ENCODE assay signal across 10 cellular contexts in the genomic region with DNA sequence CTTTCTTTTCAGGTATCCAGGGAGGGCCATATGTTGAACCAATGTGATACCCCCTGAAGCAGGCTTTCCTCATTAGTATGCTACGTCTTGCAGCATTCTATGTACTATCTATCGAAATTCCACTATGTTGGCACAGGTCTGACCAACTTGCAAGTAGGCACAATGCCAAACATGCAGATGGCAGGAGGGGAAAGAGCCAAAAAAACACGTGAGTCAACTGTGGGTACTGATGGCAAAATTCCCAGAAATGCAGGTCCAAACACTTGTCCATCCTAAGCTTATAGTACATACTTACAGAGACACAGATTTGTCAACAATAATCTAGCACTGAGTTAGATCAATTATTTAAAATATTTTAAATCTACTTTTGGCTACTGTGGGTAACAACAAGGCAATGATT.
DNase-seq lines count a peak whose midpoint lies in the region; ATAC-seq and TF ChIP-seq lines count a peak whose summit lies in the region.
"Had no signal": no experiment of that assay in that cellular context is flagged by ENCODE, and none has a peak within 500 bp of the region (broad histone marks: within the 10 kb centered on the region; RNA-seq: fewer than 3 reads in every experiment).

No MANE protein-coding gene starts in this region.

- H3K36me3 ChIP-seq in osteoblast (ENCODE audit: insufficient read depth, low read length): no peaks in the 10 kb centered on the region

- H3K79me2 ChIP-seq in osteoblast (ENCODE audit: insufficient read depth, low read length): no peaks in the 10 kb centered on the region

- TF ChIP-seq CTCF in AG10803 (conservative IDR thresholded peaks at IDR 0.05; ENCODE audit: low read length): no peak
- no peak for TF ChIP-seq CTCF in RWPE1 (conservative IDR thresholded peaks at IDR 0.05; ENCODE audit: low read depth)
- TF ChIP-seq CTCF in fibroblast of the aortic adventitia (IDR thresholded peaks at IDR 0.05; ENCODE audit: insufficient read depth, low read length): no peak
- no peak for TF ChIP-seq CTCF in osteoblast (IDR thresholded peaks at IDR 0.05; ENCODE audit: extremely low read depth, low read depth, low read length)

- CTCF ChIA-PET in RWPE1 (lab: Yijun Ruan, JAX): interaction anchor here (0.6 kb wide), 1 partner anchor 124 kb away, joined by 3 read pairs; no protein-coding TSS in a partner anchor

- no peaks in the 10 kb centered on the region for H3K27me3 ChIP-seq in osteoblast (ENCODE audit: insufficient read depth, low read length)

- peaks cover 4% of the 10 kb centered on the region for H3K9me3 ChIP-seq in osteoblast (ENCODE audit: low read depth, low read length)

- no peak overlapping the region for H3K27ac ChIP-seq in RWPE1
- H3K27ac ChIP-seq in osteoblast (ENCODE audit: low read depth, low read length): no peak overlapping the region

- H3K4me1 ChIP-seq in osteoblast (ENCODE audit: insufficient read depth, low read length): peaks cover 3% of the 10 kb centered on the region

- no peak for ATAC-seq in GM18502 (IDR thresholded peaks at IDR 0.05; ENCODE audit: poor library complexity, unreplicated experiment)
- ATAC-seq in HG02623 (IDR thresholded peaks at IDR 0.05; ENCODE audit: unreplicated experiment): no peak

- H2AFZ ChIP-seq in osteoblast (ENCODE audit: low read length): no peak overlapping the region

- POLR2A ChIA-PET in RWPE1 (lab: Yijun Ruan, JAX; ENCODE audit: low non-redundant PET): no interaction called here

- H3K4me2 ChIP-seq in osteoblast (ENCODE audit: insufficient read depth, low read length): no peak overlapping the region

- H4K20me1 ChIP-seq in osteoblast (ENCODE audit: insufficient read depth, low read length): no peaks in the 10 kb centered on the region

- no peak overlapping the region for H3K4me3 ChIP-seq in AG10803 (ENCODE audit: low read length)
- H3K4me3 ChIP-seq in fibroblast of the aortic adventitia (ENCODE audit: low read depth, low read length): no peak overlapping the region
- no peak overlapping the region for H3K4me3 ChIP-seq in osteoblast (ENCODE audit: insufficient read depth, low read length)

- DNase-seq in AG10803 (ENCODE audit: low read depth): peak; percentile 43
- peak; percentile 25 for DNase-seq in LoVo (ENCODE audit: low spot score)
- DNase-seq in RWPE1 (ENCODE audit: low spot score): peak; percentile 76
- DNase-seq in fibroblast of the aortic adventitia (ENCODE audit: low read depth): peak; percentile 15
- DNase-seq in iPS-NIHi11 (ENCODE audit: low spot score): no peak
- DNase-seq in osteoblast (ENCODE audit: insufficient read length, low spot score, missing footprints): no peak
- DNase-seq: activated effector memory CD4-positive, alpha-beta T cell treated with Interleukin-2 at 50 U/mL for 16 hours; islet precursor cell had no signal

Comparison
In these comparisons a context has a peak if more than half of its experiments do, and no peak if none do; other contexts are left out.
1. DNase-seq: peak in AG10803 (single experiment), LoVo (single experiment), RWPE1 (single experiment) and fibroblast of the aortic adventitia (single experiment); none in iPS-NIHi11 (single experiment) and osteoblast (single experiment).